ENCODE assay signal across 8 cellular contexts in genomic region chr1:66360285-66360724, GRCh38.
DNase-seq lines count a peak whose midpoint lies in the region; ATAC-seq and TF ChIP-seq lines count a peak whose summit lies in the region.

No MANE protein-coding gene starts in this region.

- H3K4me1 ChIP-seq in OCI-LY7 (ENCODE audit: insufficient read depth, low read length, poor library complexity, severe bottlenecking) = peaks cover 16% of the 10 kb centered on the region
- no peaks in the 10 kb centered on the region for H3K4me1 ChIP-seq in neutrophil (ENCODE audit: control insufficient read depth in 1 of 2, insufficient read depth in 1 of 2, low read depth in 1 of 2, low read length in 1 of 2)
- H3K4me1 ChIP-seq in mammary epithelial cell (ENCODE audit: insufficient read depth, low read length) = no peaks in the 10 kb centered on the region

- CTCF ChIA-PET in OCI-LY7 (lab: Charles Lee; ENCODE audit: unreplicated experiment) = no interaction called here
- CTCF ChIA-PET in mammary epithelial cell (lab: Charles Lee; ENCODE audit: low non-redundant PET) = interaction anchor here (0.5 to 0.6 kb wide), 2 partner anchors 143 to 176 kb away, joined by 4 to 9 read pairs; no protein-coding TSS in a partner anchor

- peak overlapping the region in 1 of 10 donors; percentile 9 for H3K4me3 Mint-ChIP-seq in naive thymus-derived CD8-positive, alpha-beta T cell

- no peaks in the 10 kb centered on the region for H3K27me3 ChIP-seq in neutrophil
- H3K27me3 ChIP-seq in mammary epithelial cell (ENCODE audit: insufficient read depth, low read length) = peaks cover 10% of the 10 kb centered on the region

- H4K20me1 ChIP-seq in OCI-LY7 (ENCODE audit: insufficient read depth, low read length) (no peaks in the 10 kb centered on the region), mammary epithelial cell (ENCODE audit: insufficient read depth, low read length) (no peaks in the 10 kb centered on the region)

- dilution Hi-C loops in mammary epithelial cell (cut with HindIII; ENCODE audit: low sequenced_read_pairs) = no loop called here

- POLR2A ChIA-PET in OCI-LY7 (lab: Charles Lee) = interaction anchor here (0.6 to 2.3 kb wide), 5 partner anchors 9 to 74 kb away, joined by 3 to 9 read pairs (median 3); no protein-coding TSS in a partner anchor
- POLR2A ChIA-PET in naive thymus-derived CD8-positive, alpha-beta T cell (lab: Charles Lee) = interaction anchor here (1.0 kb wide), 1 partner anchor 10 kb away, joined by 3 read pairs; no protein-coding TSS in a partner anchor

- H3K27me3 Mint-ChIP-seq in naive thymus-derived CD8-positive, alpha-beta T cell = no peaks in the 10 kb centered on the region

- TF ChIP-seq CTCF in OCI-LY7 (conservative IDR thresholded peaks at IDR 0.05; ENCODE audit: low read length) (peak; percentile 82), neutrophil (IDR thresholded peaks at IDR 0.05) (no peak), mammary epithelial cell (conservative IDR thresholded peaks at IDR 0.05 in 1 of 2, IDR thresholded peaks at IDR 0.05 in 1 of 2; ENCODE audit: extremely low read depth in 1 of 2, insufficient read depth in 1 of 2, low read depth in 1 of 2, low read length in 2 of 2) (peak in 1 of 2 donors; percentile 10)

- DNase-seq in NCI-H748 (lab: John Stamatoyannopoulos, UW; ENCODE audit: unreplicated experiment) (peak; percentile 27), NCI-H748 treated with DMSO at 0.1 percent for 48 hours (lab: John Stamatoyannopoulos, UW) (no peak), OCI-LY7 (ENCODE audit: low spot score) (peak; percentile 56), mammary epithelial cell (no peak), GM19240 (ENCODE audit: insufficient read length, low spot score) (no peak)
- DNase-seq in naive thymus-derived CD8-positive, alpha-beta T cell = no peak

- H3K9me3 Mint-ChIP-seq in naive thymus-derived CD8-positive, alpha-beta T cell = no peaks in the 10 kb centered on the region

- H3K36me3 Mint-ChIP-seq in naive thymus-derived CD8-positive, alpha-beta T cell = peaks cover 24 to 87% (median 46%) of the 10 kb centered on the region in 3 donors

- H2AFZ ChIP-seq in OCI-LY7 (ENCODE audit: low read length) = peak overlapping the region; percentile 20; the same call in 1 of the 2 replicates
- no peak overlapping the region for H2AFZ ChIP-seq in mammary epithelial cell (ENCODE audit: low read depth, low read length)

- H3K27ac Mint-ChIP-seq in naive thymus-derived CD8-positive, alpha-beta T cell = peak overlapping the region in 4 of 10 donors; percentile 13 to 52 (median 38)

- in situ Hi-C loops in mammary epithelial cell (cut with MboI; ENCODE audit: low sequenced_read_pairs in 2 of 2) = no loop called here

- H3K27ac ChIP-seq in OCI-LY7 (ENCODE audit: low read depth, low read length, poor library complexity, severe bottlenecking) = no peak overlapping the region
- peak overlapping the region; percentile 40 for H3K27ac ChIP-seq in neutrophil
- H3K27ac ChIP-seq in mammary epithelial cell (ENCODE audit: insufficient read depth, low read depth, low read length) = no peak overlapping the region

- no peaks in the 10 kb centered on the region for H3K9me2 ChIP-seq in OCI-LY7 (ENCODE audit: insufficient read depth, low read length)

- BruUV-seq in OCI-LY7 (replicated peaks; lab: Mats Ljungman, UMichigan) = no TSS peak
- no TSS peak for BruUV-seq in mammary epithelial cell (replicated peaks; lab: Mats Ljungman, UMichigan)

- H3K4me1 Mint-ChIP-seq in naive thymus-derived CD8-positive, alpha-beta T cell = peaks cover 22 to 74% (median 58%) of the 10 kb centered on the region in 4 donors

- H3K36me3 ChIP-seq in OCI-LY7 (ENCODE audit: insufficient read depth, low read length) = peaks cover 46% of the 10 kb centered on the region
- H3K36me3 ChIP-seq in neutrophil = peaks cover 80% of the 10 kb centered on the region
- no peaks in the 10 kb centered on the region for H3K36me3 ChIP-seq in mammary epithelial cell (ENCODE audit: insufficient read depth, low read length)

- H3K9me3 ChIP-seq in OCI-LY7 (ENCODE audit: low read length) = no peaks in the 10 kb centered on the region
- no peaks in the 10 kb centered on the region for H3K9me3 ChIP-seq in neutrophil
- H3K9me3 ChIP-seq in mammary epithelial cell (replicated peaks; ENCODE audit: insufficient read depth, low read length) = no peaks in the 10 kb centered on the region

- peak overlapping the region; percentile 43 for H3K4me2 ChIP-seq in OCI-LY7 (ENCODE audit: low read length)
- no peak overlapping the region for H3K4me2 ChIP-seq in mammary epithelial cell (ENCODE audit: insufficient read depth, low read depth, low read length)

- intact Hi-C loops in OCI-LY7 (cut with micrococcal nuclease; ENCODE audit: unreplicated experiment) = loop anchor here (2.0 kb wide), 1 partner anchor 86 kb away; no protein-coding TSS in a partner anchor
- intact Hi-C loops in mammary epithelial cell (cut with micrococcal nuclease) = no loop called here

- H3K4me3 ChIP-seq in OCI-LY7 (ENCODE audit: low read depth, low read length, poor library complexity, severe bottlenecking) (no peak overlapping the region), neutrophil (ENCODE audit: low read depth in 1 of 2, low read length in 1 of 2) (no peak overlapping the region), mammary epithelial cell (replicated peaks in 1 of 3; ENCODE audit: insufficient read depth in 1 of 3, low read depth in 2 of 3, low read length in 3 of 3) (no peak overlapping the region)

- ATAC-seq in HG02759 (IDR thresholded peaks at IDR 0.05; ENCODE audit: unreplicated experiment) = peak; percentile 37
- ATAC-seq in naive thymus-derived CD8-positive, alpha-beta T cell = no peak

- no peaks in the 10 kb centered on the region for H3K79me2 ChIP-seq in OCI-LY7 (ENCODE audit: insufficient read depth, low read depth, low read length)
- no peaks in the 10 kb centered on the region for H3K79me2 ChIP-seq in mammary epithelial cell (ENCODE audit: insufficient read depth, low read length)

- 51% methylated on average over 3 of the region's 3 CpGs for WGBS in mammary epithelial cell (ENCODE audit: low coverage, missing lambda C conversion rate)

- no peak overlapping the region for H3K9ac ChIP-seq in mammary epithelial cell (ENCODE audit: insufficient read depth, low read length)

Comparison
In these comparisons a context has a peak if more than half of its experiments do, and no peak if none do; other contexts are left out.
1. DNase-seq: peak in NCI-H748 (single experiment) and OCI-LY7 (single experiment); none in NCI-H748 treated with DMSO at 0.1 percent for 48 hours (single experiment), naive thymus-derived CD8-positive, alpha-beta T cell (0 of 10), mammary epithelial cell (single experiment) and GM19240 (single experiment).